1 cellular context compared by ENCODE assay signal in the genomic region with DNA sequence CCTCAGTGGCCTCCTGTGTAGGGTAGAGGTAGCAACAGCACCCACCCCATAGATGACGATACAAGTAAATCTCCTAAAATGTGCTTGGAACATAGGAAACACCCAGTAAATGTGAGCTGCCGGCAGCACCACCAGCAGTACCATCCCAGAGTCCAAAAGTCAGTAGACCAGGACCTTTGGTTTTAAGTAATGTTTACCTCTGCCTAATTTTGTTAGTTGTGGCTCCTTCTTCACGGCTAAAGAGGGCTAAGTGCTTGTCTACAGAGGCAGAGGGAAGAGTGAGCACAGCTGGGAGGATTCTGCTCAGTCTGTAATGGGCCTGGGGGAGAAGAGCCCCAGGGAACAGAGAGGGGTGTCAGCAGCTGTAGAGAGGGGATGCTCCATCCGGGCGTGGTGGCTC.
TF ChIP-seq lines count a peak whose summit lies in the region.

No MANE protein-coding gene starts in this region.

TF ChIP-seq in HepG2, 621 proteins besides CTCF, POLR2A, EP300 and RAD21 (continued from another document):
- TF ChIP-seq KLF12 (CRISPR knock-in tag; IDR thresholded peaks at IDR 0.05; ENCODE audit: borderline replicate concordance) (0 out of 2 replicates have a peak, but pooled peaks have one; percentile 32), ZNF18 (CRISPR knock-in tag; IDR thresholded peaks at IDR 0.05; ENCODE audit: insufficient replicate concordance) (no peak), MXI1 (IDR thresholded peaks at IDR 0.05; ENCODE audit: borderline replicate concordance, low read depth, low read length) (no peak), JUN (CRISPR knock-in tag; IDR thresholded peaks at IDR 0.05) (no peak), ZNF451 (CRISPR knock-in tag; IDR thresholded peaks at IDR 0.05) (no peak), ZNF263 (CRISPR knock-in tag; IDR thresholded peaks at IDR 0.05) (peak; percentile 86), HNF4G (IDR thresholded peaks at IDR 0.05; ENCODE audit: borderline replicate concordance, low read depth, low read length) (peak; percentile 54; the same call in 1 of the 2 replicates), HNF4G (CRISPR knock-in tag; IDR thresholded peaks at IDR 0.05; ENCODE audit: borderline replicate concordance, low read depth) (no peak), TOE1 (CRISPR knock-in tag; IDR thresholded peaks at IDR 0.05) (no peak), HNF4A (CRISPR knock-in tag; IDR thresholded peaks at IDR 0.05) (peak; percentile 50)
